In the genomic region with DNA sequence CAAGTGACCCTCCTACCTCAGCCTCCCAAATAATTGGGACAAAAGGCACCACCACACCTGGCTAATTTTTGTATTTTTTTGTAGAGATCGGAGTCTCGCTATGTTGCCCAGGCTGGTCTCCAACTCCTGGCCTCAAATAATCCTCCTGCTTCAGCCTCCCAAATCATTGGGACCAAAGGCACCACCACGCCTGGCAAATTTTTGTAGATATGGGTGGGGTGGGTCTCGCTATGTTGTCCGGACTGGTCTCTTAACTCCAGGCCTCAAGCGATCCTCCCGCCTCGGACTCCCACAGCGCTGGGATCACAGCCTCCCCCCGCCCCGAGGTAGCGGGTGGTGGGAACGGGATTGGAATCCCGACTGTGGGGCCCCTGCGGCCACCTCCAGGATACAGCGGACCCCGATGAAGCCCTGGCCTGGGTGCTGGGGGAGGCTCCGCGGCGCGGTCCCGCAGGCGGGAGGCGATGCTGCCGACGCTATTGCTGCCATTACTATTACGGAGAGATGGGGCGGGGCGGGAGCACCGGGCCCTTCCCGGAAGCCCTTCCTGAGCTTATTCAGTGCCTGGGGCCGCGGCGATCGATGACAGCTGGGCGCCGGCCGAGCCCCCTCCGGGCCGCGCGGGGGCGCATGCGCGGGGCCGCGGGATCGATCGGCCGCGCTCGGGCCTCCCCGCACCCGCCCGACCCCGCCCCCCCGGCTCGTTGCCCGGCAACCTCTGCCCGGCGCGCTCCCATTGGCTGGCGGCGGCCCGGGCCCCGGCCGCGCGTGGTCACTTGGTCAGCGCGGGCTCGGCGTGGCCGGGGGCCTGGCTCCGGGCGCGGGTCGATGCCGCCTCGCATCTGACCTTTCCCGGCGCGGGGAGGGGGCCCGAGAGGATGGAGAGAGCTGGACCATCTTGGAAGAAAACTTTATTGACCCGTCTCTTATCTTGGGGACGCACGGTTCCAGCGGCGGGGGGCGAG, we compare ENCODE assay signal across 7 cellular contexts. TPM values are rescaled to one million over a fixed set of nuclear protein-coding genes. Genes with fewer than 3 reads are reported as not detected.
DNase-seq lines count a peak whose midpoint lies in the region; ATAC-seq and FAIRE-seq lines count a peak whose summit lies in the region.

No MANE protein-coding gene starts in this region.

- H3K4me1 ChIP-seq in adipocyte (ENCODE audit: control insufficient read depth, insufficient read depth, low read length), result no peaks in the 10 kb centered on the region
- H3K4me1 ChIP-seq in right cardiac atrium (ENCODE audit: control insufficient read depth, insufficient read depth, low read length), result no peaks in the 10 kb centered on the region

- peak; percentile 82 to 85 for ATAC-seq in right cardiac atrium
- ATAC-seq in GM19452 (IDR thresholded peaks at IDR 0.05; ENCODE audit: unreplicated experiment), result no peak

- DNase-seq in GM18507 (ENCODE audit: extremely low spot score, insufficient read length, low read depth) (peak; percentile 54), NCI-H446 treated with DMSO at 0.1 percent for 48 hours (lab: John Stamatoyannopoulos, UW) (peak; percentile 64), adipocyte (ENCODE audit: low read depth) (peak; percentile 86), right cardiac atrium (peak; percentile 60 to 86 (median 82)), putamen (ENCODE audit: low spot score) (peak; percentile 67), NCI-H2107 treated with DMSO at 0.1 percent for 48 hours (lab: John Stamatoyannopoulos, UW; ENCODE audit: unreplicated experiment) (no peak)

- peak overlapping the region; percentile 74 for H3K4me3 ChIP-seq in adipocyte (ENCODE audit: low read length)
- peak overlapping the region; percentile 62 for H3K4me3 ChIP-seq in right cardiac atrium (ENCODE audit: low read length)

- 7% methylated on average over 90 of the region's 90 CpGs for WGBS in right cardiac atrium

- H3K27ac ChIP-seq in right cardiac atrium (ENCODE audit: low read length), result no peak overlapping the region

- H3K9ac ChIP-seq in adipocyte (ENCODE audit: low read length), result peak overlapping the region; percentile 58

- peaks cover 44% of the 10 kb centered on the region for H3K27me3 ChIP-seq in adipocyte (replicated peaks; ENCODE audit: control insufficient read depth, insufficient read depth, low read length)
- H3K27me3 ChIP-seq in right cardiac atrium (ENCODE audit: control insufficient read depth, insufficient read depth), result no peaks in the 10 kb centered on the region

- FAIRE-seq in GM18507 (lab: Jason Lieb, UNC), result no peak

- H3K9me3 ChIP-seq in adipocyte (ENCODE audit: control insufficient read depth, low read length) (no peaks in the 10 kb centered on the region), right cardiac atrium (ENCODE audit: control insufficient read depth, low read length) (no peaks in the 10 kb centered on the region)

- intact Hi-C loops in right cardiac atrium (cut with DNase I), result no loop called here

- H3K36me3 ChIP-seq in adipocyte (ENCODE audit: control insufficient read depth, insufficient read depth, low read length, severe bottlenecking), result no peaks in the 10 kb centered on the region

RNA-seq across cellular contexts. Expression of a gene that starts 27.9 kb away (rescaled TPM):
- not detected for total RNA-seq in right cardiac atrium
- not detected for polyA plus RNA-seq in right cardiac atrium
